7 cellular contexts compared by ENCODE assay signal in the genomic region with DNA sequence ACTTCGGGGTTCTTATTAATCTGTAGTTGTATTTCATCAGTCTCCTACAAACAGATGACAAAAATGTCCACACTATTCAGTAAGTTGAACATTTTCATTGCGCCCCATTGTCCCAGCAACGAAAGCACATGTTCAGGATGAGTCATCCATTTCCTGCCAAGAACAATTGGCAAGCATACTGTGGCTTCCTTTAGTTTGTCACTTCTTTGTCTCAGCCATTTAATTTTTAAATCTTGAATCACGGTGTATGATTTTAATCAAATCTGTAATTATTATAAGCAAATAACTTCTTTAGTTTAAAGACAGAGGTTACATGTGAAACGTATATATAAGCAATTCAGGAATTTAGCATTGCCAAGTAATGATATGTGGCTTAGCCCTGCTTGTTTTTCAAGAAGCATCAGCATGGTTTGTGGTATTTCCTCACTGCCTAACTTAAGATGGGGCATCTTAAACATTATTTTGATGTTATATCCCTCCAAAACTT.
DNase-seq lines count a peak whose midpoint lies in the region; ATAC-seq, FAIRE-seq and TF ChIP-seq lines count a peak whose summit lies in the region.

No MANE protein-coding gene starts in this region.

- DNase-seq in GM12865 (ENCODE audit: low read depth) (peak; percentile 58), H1 (ENCODE audit: low read depth in 1 of 2, low spot score in 2 of 2) (no peak), thyroid gland (peak; percentile 59 to 66)

- H4K91ac ChIP-seq in H1 (replicated peaks; ENCODE audit: insufficient read length, low read length): no peak overlapping the region

- intact Hi-C loops in thyroid gland (cut with DNase I): loop anchor here (10.0 kb wide), 1 partner anchor 302 kb away; no protein-coding TSS in a partner anchor

- H3K4me2 ChIP-seq in Loucy (ENCODE audit: low read depth, low read length, poor library complexity, severe bottlenecking) (peak overlapping the region; percentile 22), H1 (ENCODE audit: insufficient read depth in 1 of 2, low read depth in 2 of 2, low read length in 2 of 2) (no peak overlapping the region)

- H4K5ac ChIP-seq in H1 (ENCODE audit: insufficient read length, low read depth, low read length): no peak overlapping the region

- no peak overlapping the region for H3K23ac ChIP-seq in H1 (ENCODE audit: insufficient read length)

- 0 out of 2 replicates have a peak overlapping the region, but pooled peaks have one; percentile 5 for H2BK12ac ChIP-seq in H1 (ENCODE audit: low read depth, low read length)

- H3K4me1 ChIP-seq in Loucy (ENCODE audit: insufficient read depth, low read length, poor library complexity, severe bottlenecking) (peaks cover 28% of the 10 kb centered on the region), H1 (replicated peaks in 1 of 4; ENCODE audit: control insufficient read depth in 3 of 4, insufficient read depth in 4 of 4, low read length in 3 of 4) (peaks cover 4 to 17% (median 13%) of the 10 kb centered on the region in 4 experiments; a peak in 4 of 7 replicates), muscle layer of duodenum (ENCODE audit: control insufficient read depth in 1 of 2, insufficient read depth in 2 of 2, low read length in 2 of 2) (peaks cover 23 to 51% of the 10 kb centered on the region in 2 donors), thyroid gland (peaks cover 56 to 85% of the 10 kb centered on the region in 2 donors)

- no peaks in the 10 kb centered on the region for H3F3A ChIP-seq in Loucy (ENCODE audit: low read depth)

- peak; percentile 95 for ATAC-seq in GM21825 (IDR thresholded peaks at IDR 0.05; ENCODE audit: unreplicated experiment)
- ATAC-seq in activated CD4-positive, CD25-positive, alpha-beta regulatory T cell treated with anti-CD3 and anti-CD28 coated beads, Interleukin-2, amount 50 U/mL, for 24 hours: peak; percentile 92

- H2AK5ac ChIP-seq in H1 (ENCODE audit: low read depth, low read length): no peak overlapping the region

- no peaks in the 10 kb centered on the region for H3K36me3 ChIP-seq in Loucy (ENCODE audit: insufficient read depth, low read length)
- H3K36me3 ChIP-seq in H1 (ENCODE audit: control insufficient read depth in 2 of 4, insufficient read depth in 4 of 4, low read length in 3 of 4): no peaks in the 10 kb centered on the region
- no peaks in the 10 kb centered on the region for H3K36me3 ChIP-seq in muscle layer of duodenum (ENCODE audit: control insufficient read depth in 1 of 2, insufficient read depth in 2 of 2, low read length in 2 of 2)
- H3K36me3 ChIP-seq in thyroid gland: no peaks in the 10 kb centered on the region

- H3K56ac ChIP-seq in H1 (replicated peaks; ENCODE audit: insufficient read length, low read depth, low read length): no peak overlapping the region

- WGBS in H1 (ENCODE audit: extremely low coverage in 1 of 2, insufficient coverage in 1 of 2, insufficient read length in 1 of 2, insufficient replicate concordance in 2 of 2, low coverage in 1 of 2, low lambda C conversion rate in 2 of 2, missing lambda C conversion rate in 1 of 2), 2 experiments: 77% methylated on average over 5 of the region's 5 CpGs; no CpG with 5 or more reads in 1 of the 2 experiments
- WGBS in thyroid gland, 2 donors: 40 to 65% methylated on average over 5 of the region's 5 CpGs

- H3K27me3 ChIP-seq in Loucy (ENCODE audit: insufficient read depth, low read length, poor library complexity, severe bottlenecking) (no peaks in the 10 kb centered on the region), H1 (replicated peaks in 1 of 4; ENCODE audit: control insufficient read depth in 3 of 4, extremely low read depth in 1 of 4, insufficient read depth in 3 of 4, low read length in 3 of 4) (no peaks in the 10 kb centered on the region; a peak in 1 of 7 replicates), muscle layer of duodenum (ENCODE audit: low read depth, low read length) (no peaks in the 10 kb centered on the region), thyroid gland (no peaks in the 10 kb centered on the region)

- TF ChIP-seq POLR2A in H1 (IDR thresholded peaks at IDR 0.05; ENCODE audit: control extremely low read depth in 1 of 2, low read depth in 2 of 2, low read length in 2 of 2): no peak
- TF ChIP-seq POLR2A in thyroid gland (IDR thresholded peaks at IDR 0.05): no peak

- H4K20me1 ChIP-seq in Loucy (ENCODE audit: insufficient read depth, low read length, poor library complexity, severe bottlenecking) (no peaks in the 10 kb centered on the region), H1 (replicated peaks in 1 of 2; ENCODE audit: control insufficient read depth in 1 of 2, insufficient read depth in 2 of 2, low read length in 2 of 2) (no peaks in the 10 kb centered on the region)

- no peak overlapping the region for H4K8ac ChIP-seq in H1 (ENCODE audit: extremely low read depth, insufficient read depth, low read length)

- no peak for TF ChIP-seq CTCF in GM12865 (IDR thresholded peaks at IDR 0.05; ENCODE audit: insufficient read depth, low read depth, low read length, missing control alignments)
- TF ChIP-seq CTCF in Loucy (conservative IDR thresholded peaks at IDR 0.05; ENCODE audit: low read length): no peak
- no peak for TF ChIP-seq CTCF in H1 (IDR thresholded peaks at IDR 0.05; ENCODE audit: control extremely low read depth in 1 of 3, insufficient read depth in 1 of 3, low read depth in 1 of 3, low read length in 3 of 3)
- TF ChIP-seq CTCF in thyroid gland (IDR thresholded peaks at IDR 0.05): no peak

- H3K9me3 ChIP-seq in Loucy (ENCODE audit: insufficient read depth, low read depth, low read length) (no peaks in the 10 kb centered on the region), H1 (ENCODE audit: insufficient read depth in 2 of 2, low read depth in 1 of 2, low read length in 1 of 2) (no peaks in the 10 kb centered on the region), muscle layer of duodenum (ENCODE audit: control insufficient read depth in 1 of 2, low read length in 2 of 2) (no peaks in the 10 kb centered on the region), thyroid gland (no peaks in the 10 kb centered on the region)

- H2BK120ac ChIP-seq in H1 (replicated peaks; ENCODE audit: low read depth, low read length): no peak overlapping the region

- no peak for TF ChIP-seq EP300 in H1 (IDR thresholded peaks at IDR 0.05; ENCODE audit: borderline replicate concordance in 1 of 2, low read depth in 2 of 2, low read length in 2 of 2)

- H3K79me1 ChIP-seq in H1 (ENCODE audit: low read depth, low read length): no peaks in the 10 kb centered on the region

- H2BK15ac ChIP-seq in H1 (ENCODE audit: low read length): no peak overlapping the region

- H2BK5ac ChIP-seq in H1 (ENCODE audit: low read depth, low read length): no peak overlapping the region

- no peak for TF ChIP-seq RAD21 in H1 (IDR thresholded peaks at IDR 0.05 in 1 of 2, conservative IDR thresholded peaks at IDR 0.05 in 1 of 2; ENCODE audit: low read depth in 2 of 2, low read length in 2 of 2)

- no peak for FAIRE-seq in H1 (lab: Jason Lieb, UNC)

- H3K4ac ChIP-seq in H1 (replicated peaks; ENCODE audit: insufficient read length, low read depth, low read length): no peak overlapping the region

- H2AFZ ChIP-seq in Loucy (ENCODE audit: low read length) (peak overlapping the region; percentile 57), H1 (ENCODE audit: low read length) (no peak overlapping the region)

- H3K9ac ChIP-seq in Loucy (ENCODE audit: low read depth, low read length, poor library complexity, severe bottlenecking) (peak overlapping the region; percentile 5), H1 (replicated peaks in 1 of 4; ENCODE audit: extremely low read depth in 1 of 4, low read depth in 3 of 4, low read length in 3 of 4) (no peak overlapping the region)

- no peak overlapping the region for H3K14ac ChIP-seq in H1 (ENCODE audit: insufficient read length)

- no peaks in the 10 kb centered on the region for H3K23me2 ChIP-seq in H1 (ENCODE audit: low read depth, low read length)

- H3K9me2 ChIP-seq in Loucy (replicated peaks; ENCODE audit: low read depth, low read length): no peaks in the 10 kb centered on the region

- CTCF ChIA-PET in H1 (lab: Charles Lee; ENCODE audit: partially characterized antibody): no interaction called here

- no peak overlapping the region for H3K18ac ChIP-seq in H1 (ENCODE audit: extremely low read depth, low read length)

- H3K27ac ChIP-seq in H1 (ENCODE audit: low read depth, low read length) (no peak overlapping the region), muscle layer of duodenum (ENCODE audit: low read length) (peak overlapping the region; percentile 72), thyroid gland (peak overlapping the region; percentile 56 to 77 (median 67))

- H2BK20ac ChIP-seq in H1 (ENCODE audit: low read length): 0 out of 2 replicates have a peak overlapping the region, but pooled peaks have one; percentile 2

- no peak overlapping the region for H3K4me3 ChIP-seq in GM12865 (ENCODE audit: low read depth, low read length)
- H3K4me3 ChIP-seq in Loucy (ENCODE audit: low read length, poor library complexity, severe bottlenecking): no peak overlapping the region
- H3K4me3 ChIP-seq in H1 (ENCODE audit: extremely low read depth in 1 of 4, insufficient read depth in 2 of 4, low read depth in 3 of 4, low read length in 4 of 4): no peak overlapping the region
- no peak overlapping the region for H3K4me3 ChIP-seq in muscle layer of duodenum (ENCODE audit: low read depth in 1 of 2, low read length in 2 of 2)
- no peak overlapping the region for H3K4me3 ChIP-seq in thyroid gland (replicated peaks in 1 of 3)

- POLR2A ChIA-PET in H1 (lab: Charles Lee; ENCODE audit: partially characterized antibody): no interaction called here

- H3K79me2 ChIP-seq in Loucy (ENCODE audit: insufficient read depth, low read length): no peaks in the 10 kb centered on the region
- H3K79me2 ChIP-seq in H1 (ENCODE audit: control insufficient read depth in 1 of 2, insufficient read depth in 2 of 2, low read length in 2 of 2): no peaks in the 10 kb centered on the region

TF ChIP-seq in H1, 55 proteins besides CTCF, POLR2A, EP300 and RAD21:
- TF ChIP-seq, protein P1, sequence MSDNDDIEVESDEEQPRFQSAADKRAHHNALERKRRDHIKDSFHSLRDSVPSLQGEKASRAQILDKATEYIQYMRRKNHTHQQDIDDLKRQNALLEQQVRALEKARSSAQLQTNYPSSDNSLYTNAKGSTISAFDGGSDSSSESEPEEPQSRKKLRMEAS (IDR thresholded peaks at IDR 0.05): peak; percentile 63; the same call in 1 of the 2 replicates
- TF ChIP-seq CHD1 (IDR thresholded peaks at IDR 0.05; ENCODE audit: low read depth, low read length): no peak
- TF ChIP-seq, protein P2, sequence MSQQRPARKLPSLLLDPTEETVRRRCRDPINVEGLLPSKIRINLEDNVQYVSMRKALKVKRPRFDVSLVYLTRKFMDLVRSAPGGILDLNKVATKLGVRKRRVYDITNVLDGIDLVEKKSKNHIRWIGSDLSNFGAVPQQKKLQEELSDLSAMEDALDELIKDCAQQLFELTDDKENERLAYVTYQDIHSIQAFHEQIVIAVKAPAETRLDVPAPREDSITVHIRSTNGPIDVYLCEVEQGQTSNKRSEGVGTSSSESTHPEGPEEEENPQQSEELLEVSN (IDR thresholded peaks at IDR 0.05): no peak
- peak; percentile 88 for TF ChIP-seq JUND (IDR thresholded peaks at IDR 0.05; ENCODE audit: low read length)
- TF ChIP-seq NANOG (IDR thresholded peaks at IDR 0.05; ENCODE audit: insufficient read depth, low read depth, low read length, poor library complexity, severe bottlenecking): no peak
- no peak for TF ChIP-seq RXRA (IDR thresholded peaks at IDR 0.05; ENCODE audit: insufficient read depth, low read depth, low read length)

Comparison
In these comparisons a context has a peak if more than half of its experiments do, and no peak if none do; other contexts are left out.
1. DNase-seq: peak in GM12865 (single experiment) and thyroid gland (2 of 2); none in H1 (0 of 2).